Comparison of ENCODE assay signal across 10 cellular contexts in the genomic region with DNA sequence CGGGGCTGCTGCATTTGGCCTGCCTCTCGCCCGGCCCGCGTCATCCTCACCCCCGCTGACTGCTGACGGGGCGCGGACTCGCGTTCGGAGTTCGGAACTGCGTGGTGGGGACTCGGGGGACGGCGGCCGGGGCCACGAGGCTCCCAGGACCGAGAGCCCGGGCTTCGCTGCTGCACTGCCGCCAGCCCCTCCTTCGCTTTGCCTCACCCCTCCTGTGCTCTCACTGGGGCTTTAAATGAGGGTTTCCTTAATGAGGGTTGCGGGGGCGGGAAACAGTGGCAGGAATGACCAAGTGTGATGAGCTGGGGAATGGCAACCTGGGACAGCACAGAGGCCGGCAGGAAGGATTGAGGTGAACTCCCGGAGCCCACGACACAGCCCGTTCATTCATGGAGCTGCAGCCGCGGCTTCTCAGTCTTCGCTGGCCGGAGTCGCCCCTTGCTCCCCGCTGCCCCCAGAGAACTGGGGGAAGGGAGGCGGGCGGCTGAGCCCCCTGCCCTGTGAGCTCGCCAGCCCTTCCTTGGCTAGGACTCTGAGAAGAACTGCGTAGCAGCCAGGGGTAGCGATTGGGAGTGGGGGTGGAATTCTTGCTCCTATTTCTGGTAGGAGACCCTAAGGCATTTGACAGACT. TPM values are rescaled to one million over a fixed set of nuclear protein-coding genes. Genes with fewer than 3 reads are reported as not detected.
DNase-seq lines count a peak whose midpoint lies in the region; ATAC-seq, FAIRE-seq and TF ChIP-seq lines count a peak whose summit lies in the region.
"Had no signal": no experiment of that assay in that cellular context is flagged by ENCODE, and none has a peak within 500 bp of the region (broad histone marks: within the 10 kb centered on the region; RNA-seq: fewer than 3 reads in every experiment).

No MANE protein-coding gene starts in this region.

- no peak overlapping the region for H3K4me3 Mint-ChIP-seq in activated CD4-positive, alpha-beta memory T cell treated with anti-CD3 and anti-CD28 coated beads for 36 hours
- no peak overlapping the region for H3K4me3 Mint-ChIP-seq in activated CD4-positive, alpha-beta memory T cell treated with anti-CD3 and anti-CD28 coated beads, Interleukin-2, amount 10 ng/mL, durations not matched to agents 7 days and 5 days

- no peaks in the 10 kb centered on the region for H3K9me3 ChIP-seq in left lung
- no peaks in the 10 kb centered on the region for H3K9me3 ChIP-seq in thoracic aorta

- no peaks in the 10 kb centered on the region for H3K9me3 Mint-ChIP-seq in activated CD4-positive, alpha-beta memory T cell treated with anti-CD3 and anti-CD28 coated beads for 36 hours
- H3K9me3 Mint-ChIP-seq in activated CD4-positive, alpha-beta memory T cell treated with anti-CD3 and anti-CD28 coated beads, Interleukin-2, amount 10 ng/mL, durations not matched to agents 7 days and 5 days, result no peaks in the 10 kb centered on the region

- H3K36me3 ChIP-seq in bronchial epithelial cell (ENCODE audit: control insufficient read depth, insufficient read depth, low read length) (peaks cover 1% of the 10 kb centered on the region), left lung (peaks cover 0 to 11% of the 10 kb centered on the region in 2 donors), thoracic aorta (no peaks in the 10 kb centered on the region)

- H3K4me1 ChIP-seq in left lung (peaks cover 7 to 44% of the 10 kb centered on the region in 2 donors), thoracic aorta (ENCODE audit: control insufficient read depth in 1 of 2, low read depth in 2 of 2) (peaks cover 5% of the 10 kb centered on the region in 2 donors)

- in situ Hi-C loops in KBM-7 (cut with MboI; ENCODE audit: low pct_unique_long_range_greater_than_20kb, low sequenced_read_pairs), result no loop called here

- H3K27ac ChIP-seq in left lung (peak overlapping the region in 1 of 2 donors; percentile 92), thoracic aorta (no peak overlapping the region)

- H3K27me3 ChIP-seq in bronchial epithelial cell (ENCODE audit: control insufficient read depth, insufficient read depth, low read length), result no peaks in the 10 kb centered on the region
- peaks cover 0 to 7% of the 10 kb centered on the region in 2 donors for H3K27me3 ChIP-seq in left lung
- H3K27me3 ChIP-seq in thoracic aorta (replicated peaks; ENCODE audit: insufficient read depth), result no peaks in the 10 kb centered on the region

- H3K36me3 Mint-ChIP-seq in activated CD4-positive, alpha-beta memory T cell treated with anti-CD3 and anti-CD28 coated beads for 36 hours, result peaks cover 21% of the 10 kb centered on the region
- peaks cover 14% of the 10 kb centered on the region for H3K36me3 Mint-ChIP-seq in activated CD4-positive, alpha-beta memory T cell treated with anti-CD3 and anti-CD28 coated beads, Interleukin-2, amount 10 ng/mL, durations not matched to agents 7 days and 5 days (ENCODE audit: low read depth)

- intact Hi-C loops in activated CD4-positive, alpha-beta memory T cell treated with anti-CD3 and anti-CD28 coated beads for 36 hours (cut with micrococcal nuclease), result loop anchor here (1.0 to 10.0 kb wide), 8 partner anchors 104 to 680 kb away; a partner anchor contains a TSS
- intact Hi-C loops in left lung (cut with DNase I), result no loop called here

- POLR2A ChIA-PET in activated CD4-positive, alpha-beta memory T cell treated with anti-CD3 and anti-CD28 coated beads for 36 hours (lab: Charles Lee), result no interaction called here
- POLR2A ChIA-PET in activated CD4-positive, alpha-beta memory T cell treated with anti-CD3 and anti-CD28 coated beads, Interleukin-2, amount 10 ng/mL, durations not matched to agents 7 days and 5 days (lab: Charles Lee), result no interaction called here

- no peak overlapping the region for H3K27ac Mint-ChIP-seq in activated CD4-positive, alpha-beta memory T cell treated with anti-CD3 and anti-CD28 coated beads for 36 hours
- no peak overlapping the region for H3K27ac Mint-ChIP-seq in activated CD4-positive, alpha-beta memory T cell treated with anti-CD3 and anti-CD28 coated beads, Interleukin-2, amount 10 ng/mL, durations not matched to agents 7 days and 5 days

- ATAC-seq in left lung (peak; percentile 27), thoracic aorta (ENCODE audit: insufficient number of reproducible peaks, low FRiP score, low read depth) (no peak), GM19463 (IDR thresholded peaks at IDR 0.05; ENCODE audit: unreplicated experiment) (no peak)

- FAIRE-seq in bronchial epithelial cell (lab: Jason Lieb, UNC), result no peak

- peaks cover 19% of the 10 kb centered on the region for H3K4me1 Mint-ChIP-seq in activated CD4-positive, alpha-beta memory T cell treated with anti-CD3 and anti-CD28 coated beads for 36 hours (ENCODE audit: low read depth)
- H3K4me1 Mint-ChIP-seq in activated CD4-positive, alpha-beta memory T cell treated with anti-CD3 and anti-CD28 coated beads, Interleukin-2, amount 10 ng/mL, durations not matched to agents 7 days and 5 days, result peaks cover 12% of the 10 kb centered on the region

- DNase-seq in activated CD4-positive, alpha-beta memory T cell treated with anti-CD3 and anti-CD28 coated beads for 36 hours, result peak; percentile 20
- DNase-seq in activated CD4-positive, alpha-beta memory T cell treated with anti-CD3 and anti-CD28 coated beads, Interleukin-2, amount 10 ng/mL, durations not matched to agents 7 days and 5 days, result no peak
- DNase-seq in bronchial epithelial cell (ENCODE audit: low read depth) (no peak), left lung (peak in 1 of 2 donors; percentile 88), thoracic aorta (ENCODE audit: low spot score) (no peak), KBM-7 (no peak), LoVo (ENCODE audit: low spot score) (no peak)
- DNase-seq: DND-41 had no signal

- peak overlapping the region; percentile 19 for H3K4me3 ChIP-seq in bronchial epithelial cell (ENCODE audit: low read depth, low read length)
- peak overlapping the region; percentile 48 to 59 for H3K4me3 ChIP-seq in left lung
- peak overlapping the region; percentile 66 for H3K4me3 ChIP-seq in thoracic aorta

- CTCF ChIA-PET in activated CD4-positive, alpha-beta memory T cell treated with anti-CD3 and anti-CD28 coated beads for 36 hours (lab: Charles Lee), result interaction anchor here (1.0 kb wide), 1 partner anchor 14 kb away, joined by 3 read pairs; no protein-coding TSS in a partner anchor
- CTCF ChIA-PET in activated CD4-positive, alpha-beta memory T cell treated with anti-CD3 and anti-CD28 coated beads, Interleukin-2, amount 10 ng/mL, durations not matched to agents 7 days and 5 days (lab: Charles Lee), result no interaction called here

- TF ChIP-seq CTCF in bronchial epithelial cell (IDR thresholded peaks at IDR 0.05; ENCODE audit: insufficient read depth, low read length, severe bottlenecking), result no peak
- no peak for TF ChIP-seq CTCF in left lung (IDR thresholded peaks at IDR 0.05)
- TF ChIP-seq CTCF in thoracic aorta (IDR thresholded peaks at IDR 0.05), result no peak

- H3K27me3 Mint-ChIP-seq in activated CD4-positive, alpha-beta memory T cell treated with anti-CD3 and anti-CD28 coated beads for 36 hours, result no peaks in the 10 kb centered on the region
- H3K27me3 Mint-ChIP-seq in activated CD4-positive, alpha-beta memory T cell treated with anti-CD3 and anti-CD28 coated beads, Interleukin-2, amount 10 ng/mL, durations not matched to agents 7 days and 5 days, result peaks cover 15% of the 10 kb centered on the region

RNA-seq across cellular contexts. Expression of a gene that starts 1.5 kb away (rescaled TPM):
- total RNA-seq in activated CD4-positive, alpha-beta memory T cell treated with anti-CD3 and anti-CD28 coated beads for 36 hours, result under 1 TPM; 0.68 to 0.74 TPM
- total RNA-seq in activated CD4-positive, alpha-beta memory T cell treated with anti-CD3 and anti-CD28 coated beads, Interleukin-2, amount 10 ng/mL, durations not matched to agents 7 days and 5 days, result not detected
- total RNA-seq in bronchial epithelial cell (under 0.01 and 0.64 TPM in 2 replicates), left lung (10 to 100 TPM in 1 of 2 donors, 1 to 10 TPM in 1; 5.7 to 24.4 TPM), thoracic aorta (1 to 10 TPM in 1 of 2 donors, under 1 TPM in 1; 0.85 to 2.2 TPM)
- total RNA-seq: SK-MEL-5 had no signal
